Comparison of ENCODE assay signal across 8 cellular contexts in the genomic region with DNA sequence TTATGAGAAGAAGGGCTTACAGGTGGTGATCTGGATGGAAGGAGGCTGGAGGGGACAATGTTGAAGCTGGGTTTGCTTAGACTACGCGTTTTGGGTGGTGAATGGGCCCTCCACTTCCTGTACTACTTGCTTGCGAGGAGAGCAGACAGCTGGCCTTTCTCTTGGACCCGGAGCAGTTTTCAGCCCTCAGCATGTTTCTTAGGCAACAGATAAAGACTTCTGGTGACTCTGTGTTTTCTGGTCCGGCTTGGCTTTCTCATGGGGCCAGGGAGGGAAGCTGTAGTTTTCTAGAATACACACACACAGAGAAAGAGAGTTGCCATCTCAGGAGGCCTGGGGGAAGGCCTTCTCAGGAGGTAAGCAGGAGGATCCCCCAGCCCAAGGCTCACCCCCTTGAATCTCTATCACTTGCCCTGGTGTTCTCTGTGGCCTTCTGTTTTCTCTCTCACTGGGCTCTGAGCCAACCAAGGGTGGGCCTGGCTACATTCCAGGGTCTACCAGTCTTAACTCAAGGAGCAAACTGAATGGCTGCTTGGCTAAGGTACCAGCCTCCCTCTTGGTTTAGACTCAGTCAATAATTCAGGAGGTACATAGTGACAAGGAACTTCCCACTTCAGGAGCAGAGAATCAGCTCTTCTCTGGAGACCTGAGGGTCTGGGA. TPM values are rescaled to one million over a fixed set of nuclear protein-coding genes. Genes with fewer than 3 reads are reported as not detected.
A peak's percentile ranks its signal among the peaks of the same experiment; 100 is the strongest.
DNase-seq lines count a peak whose midpoint lies in the region; ATAC-seq and TF ChIP-seq lines count a peak whose summit lies in the region.

No MANE protein-coding gene starts in this region.

- H3K4me2 ChIP-seq in Loucy (ENCODE audit: low read depth, low read length, poor library complexity, severe bottlenecking), result peak overlapping the region; percentile 96

- 0 out of 2 replicates have a peak, but pooled peaks cover 3% of the 10 kb centered on the region for H3K4me1 ChIP-seq in BE2C
- H3K4me1 ChIP-seq in Loucy (ENCODE audit: insufficient read depth, low read length, poor library complexity, severe bottlenecking), result peaks cover 14% of the 10 kb centered on the region
- peaks cover 11% of the 10 kb centered on the region for H3K4me1 ChIP-seq in effector memory CD4-positive, alpha-beta T cell (ENCODE audit: control insufficient read depth, insufficient read depth, low read length, poor library complexity, severe bottlenecking)

- no peak overlapping the region for H3K4me3 ChIP-seq in BE2C (ENCODE audit: low read depth, low read length)
- peak overlapping the region; percentile 31 for H3K4me3 ChIP-seq in Loucy (ENCODE audit: low read length, poor library complexity, severe bottlenecking)
- H3K4me3 ChIP-seq in effector memory CD4-positive, alpha-beta T cell (ENCODE audit: insufficient read depth, low read depth, low read length, poor library complexity, severe bottlenecking), result no peak overlapping the region

- H3K9me2 ChIP-seq in Loucy (replicated peaks; ENCODE audit: low read depth, low read length), result no peaks in the 10 kb centered on the region

- no peaks in the 10 kb centered on the region for H3K27me3 ChIP-seq in BE2C
- H3K27me3 ChIP-seq in Loucy (ENCODE audit: insufficient read depth, low read length, poor library complexity, severe bottlenecking), result no peaks in the 10 kb centered on the region
- H3K27me3 ChIP-seq in effector memory CD4-positive, alpha-beta T cell (replicated peaks; ENCODE audit: control insufficient read depth, insufficient read depth, low read length, poor library complexity, severe bottlenecking), result no peaks in the 10 kb centered on the region

- H3K9ac ChIP-seq in Loucy (ENCODE audit: low read depth, low read length, poor library complexity, severe bottlenecking), result peak overlapping the region; percentile 32

- no peak for ATAC-seq in esophagus mucosa
- ATAC-seq in GM18867 (IDR thresholded peaks at IDR 0.05; ENCODE audit: unreplicated experiment), result no peak

- no peaks in the 10 kb centered on the region for H4K20me1 ChIP-seq in Loucy (ENCODE audit: insufficient read depth, low read length, poor library complexity, severe bottlenecking)

- no peak overlapping the region for H3K27ac ChIP-seq in effector memory CD4-positive, alpha-beta T cell (ENCODE audit: insufficient read depth, low read length, poor library complexity, severe bottlenecking)

- H3K9me3 ChIP-seq in BE2C (no peaks in the 10 kb centered on the region), Loucy (ENCODE audit: insufficient read depth, low read depth, low read length) (no peaks in the 10 kb centered on the region)
- H3K9me3 ChIP-seq in effector memory CD4-positive, alpha-beta T cell (ENCODE audit: control insufficient read depth, low read length), result no peaks in the 10 kb centered on the region

- no peak overlapping the region for H2AFZ ChIP-seq in Loucy (ENCODE audit: low read length)

- peaks cover 10% of the 10 kb centered on the region; the same call in 1 of the 2 replicates for H3K79me2 ChIP-seq in Loucy (ENCODE audit: insufficient read depth, low read length)

- DNase-seq in BE2C, result peak; percentile 49
- DNase-seq in astrocyte of the hippocampus (ENCODE audit: low read depth, low spot score), result peak; percentile 36
- peak; percentile 68 for DNase-seq in mucosa of gallbladder (ENCODE audit: low spot score)
- no peak for DNase-seq in effector memory CD4-positive, alpha-beta T cell
- no peak for DNase-seq in UCSD-AML1 (lab: John Stamatoyannopoulos, UW; ENCODE audit: unreplicated experiment)

- no peaks in the 10 kb centered on the region for H3F3A ChIP-seq in Loucy (ENCODE audit: low read depth)

- TF ChIP-seq CTCF in BE2C (IDR thresholded peaks at IDR 0.05; ENCODE audit: low read depth, low read length) (no peak), Loucy (conservative IDR thresholded peaks at IDR 0.05; ENCODE audit: low read length) (no peak)

- peaks cover 10% of the 10 kb centered on the region for H3K36me3 ChIP-seq in BE2C
- H3K36me3 ChIP-seq in Loucy (ENCODE audit: insufficient read depth, low read length), result no peaks in the 10 kb centered on the region
- peaks cover 13% of the 10 kb centered on the region for H3K36me3 ChIP-seq in effector memory CD4-positive, alpha-beta T cell (ENCODE audit: control insufficient read depth, insufficient read depth, low read length)

RNA-seq across cellular contexts. Expression of gene CCS, which starts 2.4 kb away (rescaled TPM):
- polyA plus RNA-seq in BE2C (2012; ENCODE audit: insufficient read depth, insufficient read length, low read depth), result 55.7 TPM
- 64.9 TPM for total RNA-seq in mucosa of gallbladder
- 20.1 TPM for total RNA-seq in esophagus mucosa

RNA-seq across cellular contexts. Expression of gene CCDC87, which starts 2.5 kb away (rescaled TPM):
- polyA plus RNA-seq in BE2C (2012; ENCODE audit: insufficient read depth, insufficient read length, low read depth), result 0.52 TPM
- 1.0 TPM for total RNA-seq in mucosa of gallbladder
- total RNA-seq in esophagus mucosa, result 0.16 TPM

RNA-seq across cellular contexts. Expression of gene RBM14, which starts 21.1 kb away (rescaled TPM):
- polyA plus RNA-seq in BE2C (2012; ENCODE audit: insufficient read depth, insufficient read length, low read depth), result 77.7 TPM
- total RNA-seq in mucosa of gallbladder (84.5 TPM), esophagus mucosa (36.8 TPM)

RNA-seq across cellular contexts. Expression of gene CTSF, which starts 27.0 kb away (rescaled TPM):
- 7.5 TPM for polyA plus RNA-seq in BE2C (2012; ENCODE audit: insufficient read depth, insufficient read length, low read depth)
- total RNA-seq in mucosa of gallbladder, result 87.4 TPM
- 4.1 TPM for total RNA-seq in esophagus mucosa

RNA-seq across cellular contexts. Expression of gene RBM4, which starts 43.1 kb away (rescaled TPM):
- polyA plus RNA-seq in BE2C (2012; ENCODE audit: insufficient read depth, insufficient read length, low read depth), result 307 TPM
- total RNA-seq in mucosa of gallbladder, result 119 TPM
- 84.7 TPM for total RNA-seq in esophagus mucosa

Comparison
In these comparisons a context has a peak if more than half of its experiments do, and no peak if none do; other contexts are left out.
1. DNase-seq: peak in BE2C (single experiment), astrocyte of the hippocampus (single experiment) and mucosa of gallbladder (single experiment); none in effector memory CD4-positive, alpha-beta T cell (0 of 3) and UCSD-AML1 (single experiment).